Comparison of ENCODE assay signal across 8 cellular contexts in the genomic region with DNA sequence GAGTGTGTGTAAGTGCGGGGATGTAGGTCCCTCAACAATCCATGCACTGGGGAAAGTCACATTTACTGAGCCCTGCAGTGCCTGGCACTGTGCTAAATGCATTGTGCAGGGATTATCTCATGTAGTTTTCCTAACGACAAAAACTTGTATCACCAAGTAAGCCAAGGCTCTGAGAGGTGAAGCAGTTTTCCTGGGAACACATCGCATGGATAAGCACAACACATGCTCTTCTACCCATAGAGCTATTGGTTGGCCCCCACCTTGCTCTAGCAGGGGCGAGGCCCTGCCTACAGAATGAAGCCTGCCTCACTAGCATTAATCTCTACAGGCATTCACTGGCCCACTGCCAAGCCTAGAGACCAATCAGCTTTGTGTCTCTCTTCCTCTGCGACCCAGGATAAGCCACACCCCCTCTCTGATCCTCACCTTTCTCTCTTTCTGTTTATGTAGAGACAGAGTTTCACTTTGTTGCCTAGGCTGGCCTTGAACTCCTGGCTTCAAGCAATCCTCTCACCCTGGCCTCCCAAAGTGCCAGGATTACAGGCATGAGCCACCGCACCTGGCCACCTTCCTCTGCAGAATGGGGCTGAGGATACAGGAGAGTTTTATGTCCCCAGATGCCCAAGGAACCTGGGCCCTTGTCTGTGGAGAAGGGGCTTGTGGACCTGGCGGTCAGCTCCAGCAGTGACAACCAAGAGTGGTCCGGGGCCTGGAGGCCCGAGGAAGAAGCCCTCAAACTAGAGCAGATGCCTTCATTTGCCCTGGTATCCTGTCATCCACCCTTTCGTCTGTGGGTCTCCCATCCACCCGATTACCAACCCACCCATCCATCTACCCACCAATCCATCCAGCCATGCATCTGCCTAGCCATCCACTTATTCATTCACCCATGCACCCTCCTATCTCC. TPM values are rescaled to one million over a fixed set of nuclear protein-coding genes. Genes with fewer than 3 reads are reported as not detected.
A peak's percentile ranks its signal among the peaks of the same experiment; 100 is the strongest.
DNase-seq lines count a peak whose midpoint lies in the region; ATAC-seq and TF ChIP-seq lines count a peak whose summit lies in the region.

No MANE protein-coding gene starts in this region.

- H3K27me3 ChIP-seq in body of pancreas, result no peaks in the 10 kb centered on the region
- no peaks in the 10 kb centered on the region for H3K27me3 ChIP-seq in naive thymus-derived CD4-positive, alpha-beta T cell (ENCODE audit: control insufficient read depth in 2 of 2, insufficient read depth in 2 of 2, low read length in 2 of 2)

- intact Hi-C loops in body of pancreas (cut with DNase I), result no loop called here
- intact Hi-C loops in naive thymus-derived CD4-positive, alpha-beta T cell (cut with micrococcal nuclease), result no loop called here
- intact Hi-C loops in posterior vena cava (cut with DNase I), result no loop called here

- no peaks in the 10 kb centered on the region for H3K9me3 Mint-ChIP-seq in naive thymus-derived CD4-positive, alpha-beta T cell

- peak overlapping the region in 2 of 10 donors; percentile 25 to 40 for H3K4me3 Mint-ChIP-seq in naive thymus-derived CD4-positive, alpha-beta T cell

- no peaks in the 10 kb centered on the region for H3K27me3 Mint-ChIP-seq in naive thymus-derived CD4-positive, alpha-beta T cell

- CTCF ChIA-PET in naive thymus-derived CD4-positive, alpha-beta T cell (lab: Charles Lee), result no interaction called here

- peak overlapping the region in 7 of 9 donors; percentile 1 to 76 (median 62) for H3K27ac Mint-ChIP-seq in naive thymus-derived CD4-positive, alpha-beta T cell

- no peaks in the 10 kb centered on the region for H3K36me3 ChIP-seq in body of pancreas (replicated peaks in 1 of 2; ENCODE audit: insufficient read depth in 1 of 2, low read depth in 2 of 2)
- no peaks in the 10 kb centered on the region for H3K36me3 ChIP-seq in naive thymus-derived CD4-positive, alpha-beta T cell (ENCODE audit: control insufficient read depth in 2 of 3, insufficient read depth in 3 of 3, low read length in 3 of 3)

- no peak for TF ChIP-seq POLR2A in body of pancreas (IDR thresholded peaks at IDR 0.05)

- H3K4me1 Mint-ChIP-seq in naive thymus-derived CD4-positive, alpha-beta T cell, result peaks cover 8 to 15% (median 11%) of the 10 kb centered on the region in 7 donors

- peaks cover 27% of the 10 kb centered on the region for H3K4me1 ChIP-seq in body of pancreas
- peaks cover 0 to 12% of the 10 kb centered on the region in 2 donors for H3K4me1 ChIP-seq in naive thymus-derived CD4-positive, alpha-beta T cell (ENCODE audit: control insufficient read depth in 2 of 2, insufficient read depth in 2 of 2, low read length in 2 of 2)

- ATAC-seq in body of pancreas (peak; percentile 58), HG03045 (IDR thresholded peaks at IDR 0.05; ENCODE audit: unreplicated experiment) (no peak)
- peak; percentile 50 for ATAC-seq in naive thymus-derived CD4-positive, alpha-beta T cell

- DNase-seq in DMS153 (lab: John Stamatoyannopoulos, UW) (peak; percentile 62), NCI-H1436 (lab: John Stamatoyannopoulos, UW) (peak; percentile 56), body of pancreas (peak; percentile 57 to 81 (median 74)), posterior vena cava (ENCODE audit: low spot score) (no peak), NCI-H526 treated with DMSO at 0.1 percent for 48 hours (lab: John Stamatoyannopoulos, UW) (no peak), NOMO-1 treated with dmso at 0.1 percent for 144 hours (lab: John Stamatoyannopoulos, UW; ENCODE audit: unreplicated experiment) (no peak)
- DNase-seq in naive thymus-derived CD4-positive, alpha-beta T cell, result peak in 7 of 9 donors; percentile 37 to 74 (median 63)

- POLR2A ChIA-PET in naive thymus-derived CD4-positive, alpha-beta T cell (lab: Charles Lee), result interaction anchor here (1.1 kb wide), 1 partner anchor 25 kb away, joined by 3 read pairs; a partner anchor contains a TSS

- H3K4me3 ChIP-seq in body of pancreas, result no peak overlapping the region
- no peak overlapping the region for H3K4me3 ChIP-seq in naive thymus-derived CD4-positive, alpha-beta T cell (ENCODE audit: low read length)

- no peak for TF ChIP-seq CTCF in body of pancreas (IDR thresholded peaks at IDR 0.05)

- peak overlapping the region in 1 of 4 donors; percentile 13 for H3K27ac ChIP-seq in body of pancreas
- H3K27ac ChIP-seq in naive thymus-derived CD4-positive, alpha-beta T cell (ENCODE audit: low read depth, low read length), result no peak overlapping the region

- no peaks in the 10 kb centered on the region for H3K9me3 ChIP-seq in body of pancreas
- H3K9me3 ChIP-seq in naive thymus-derived CD4-positive, alpha-beta T cell (ENCODE audit: control insufficient read depth in 2 of 3, low read length in 3 of 3), result no peaks in the 10 kb centered on the region

- WGBS in body of pancreas, 2 donors, result 58 to 70% methylated on average over 9 to 10 of the region's 11 CpGs

- H3K36me3 Mint-ChIP-seq in naive thymus-derived CD4-positive, alpha-beta T cell, result no peaks in the 10 kb centered on the region

RNA-seq across cellular contexts. Expression of a gene that starts 12.8 kb away (rescaled TPM):
- total RNA-seq in body of pancreas (not detected), posterior vena cava (not detected)
- total RNA-seq in naive thymus-derived CD4-positive, alpha-beta T cell, result not detected
- not detected for polyA plus RNA-seq in naive thymus-derived CD4-positive, alpha-beta T cell

RNA-seq across cellular contexts. Expression of a gene that starts 19.4 kb away (rescaled TPM):
- total RNA-seq in body of pancreas (1 to 10 TPM in 1 of 2 donors, not detected in 1; 8.3 TPM), posterior vena cava (10 to 100 TPM in 1 of 2 donors, 1 to 10 TPM in 1; 8.2 to 11.6 TPM)
- 1 to 10 TPM in 1 of 5 experiments, under 1 TPM in 4; 0.24 to 1.6 (median 0.88) TPM for total RNA-seq in naive thymus-derived CD4-positive, alpha-beta T cell
- polyA plus RNA-seq in naive thymus-derived CD4-positive, alpha-beta T cell, result not detected

RNA-seq across cellular contexts. Expression of a gene that starts 25.6 kb away (rescaled TPM):
- total RNA-seq in body of pancreas, result 1 to 10 TPM; 4.4 to 6.9 TPM
- total RNA-seq in naive thymus-derived CD4-positive, alpha-beta T cell, result 10 to 100 TPM in 3 of 5 experiments, 1 to 10 TPM in 2; 4.5 to 24.0 (median 15.9) TPM
- polyA plus RNA-seq in naive thymus-derived CD4-positive, alpha-beta T cell, result 1 to 10 TPM; 1.6 to 2.6 TPM
- total RNA-seq in posterior vena cava, result 1 to 10 TPM; 5.0 to 5.5 TPM

RNA-seq across cellular contexts. Expression of a gene that starts 28.3 kb away (rescaled TPM):
- total RNA-seq in body of pancreas (10 to 100 TPM in 1 of 2 donors, 1 to 10 TPM in 1; 7.6 to 15.3 TPM), posterior vena cava (10 to 100 TPM; 53.0 to 60.3 TPM)
- total RNA-seq in naive thymus-derived CD4-positive, alpha-beta T cell, result 100 to 1,000 TPM in 1 of 5 experiments, 10 to 100 TPM in 4; 47.0 to 116 (median 58.5) TPM
- polyA plus RNA-seq in naive thymus-derived CD4-positive, alpha-beta T cell, result 10 to 100 TPM; 89.0 to 93.4 TPM

RNA-seq across cellular contexts. Expression of a gene that starts 29.4 kb away (rescaled TPM):
- total RNA-seq in body of pancreas (10 to 100 TPM; 24.9 to 29.3 TPM), posterior vena cava (10 to 100 TPM; 26.7 to 31.3 TPM)
- total RNA-seq in naive thymus-derived CD4-positive, alpha-beta T cell, result 10 to 100 TPM; 40.5 to 64.7 (median 55.3) TPM
- polyA plus RNA-seq in naive thymus-derived CD4-positive, alpha-beta T cell, result 10 to 100 TPM; 29.2 to 43.6 TPM

Comparison
In these comparisons a context has a peak if more than half of its experiments do, and no peak if none do; other contexts are left out.
1. DNase-seq: peak in DMS153 (single experiment), NCI-H1436 (single experiment), body of pancreas (4 of 4) and naive thymus-derived CD4-positive, alpha-beta T cell (7 of 9); none in posterior vena cava (single experiment), NCI-H526 treated with DMSO at 0.1 percent for 48 hours (single experiment) and NOMO-1 treated with dmso at 0.1 percent for 144 hours (single experiment).